In the genomic region with DNA sequence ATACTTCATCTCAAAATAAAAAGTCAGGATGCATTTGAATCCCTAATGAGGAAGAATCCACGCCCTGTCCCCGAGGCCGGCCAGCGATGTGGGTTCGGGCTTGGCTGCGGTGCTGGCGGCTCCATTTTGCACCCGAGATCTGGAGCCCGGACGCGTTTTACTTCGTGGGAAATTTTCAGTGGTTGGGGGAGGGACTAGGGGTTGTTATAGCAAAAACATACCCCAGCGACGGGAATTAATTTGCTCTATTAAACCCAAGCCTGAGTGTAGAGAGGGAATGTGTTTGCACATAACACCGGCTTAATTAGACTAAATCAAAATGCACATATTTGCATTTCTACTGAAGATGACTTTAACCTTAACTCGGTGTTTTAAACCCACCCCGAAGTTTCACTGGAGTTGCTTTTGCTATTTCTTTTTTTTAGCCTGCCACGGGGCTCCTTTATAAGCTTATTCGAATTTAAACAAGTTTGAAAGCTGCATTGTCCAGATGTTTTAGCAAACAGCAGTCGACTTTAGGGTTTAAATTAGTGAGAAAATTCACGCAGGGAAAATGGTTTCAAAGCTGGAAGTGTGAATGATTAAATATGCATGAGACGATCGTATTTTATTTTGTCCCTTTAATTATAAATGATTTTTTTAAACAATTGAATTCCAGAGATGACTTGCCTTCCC, we compare ENCODE assay signal across 12 cellular contexts. TPM values are rescaled to one million over a fixed set of nuclear protein-coding genes. Genes with fewer than 3 reads are reported as not detected.
DNase-seq lines count a peak whose midpoint lies in the region; ATAC-seq and TF ChIP-seq lines count a peak whose summit lies in the region.
"Had no signal": no experiment of that assay in that cellular context is flagged by ENCODE, and none has a peak within 500 bp of the region (broad histone marks: within the 10 kb centered on the region; RNA-seq: fewer than 3 reads in every experiment).

No MANE protein-coding gene starts in this region.

- H3K36me3 Mint-ChIP-seq in IgD-negative memory B cell (no peaks in the 10 kb centered on the region), nephron progenitor cell (ENCODE audit: low read depth) (no peaks in the 10 kb centered on the region)

- H3K9me3 Mint-ChIP-seq in IgD-negative memory B cell: peaks cover 0 to 4% (median 0%) of the 10 kb centered on the region in 3 donors
- peaks cover 4% of the 10 kb centered on the region for H3K9me3 Mint-ChIP-seq in nephron progenitor cell
- H3K9me3 Mint-ChIP-seq: activated naive CD4-positive, alpha-beta T cell treated with anti-CD3 and anti-CD28 coated beads for 36 hours had no signal

- CTCF ChIA-PET in BJ (lab: Yijun Ruan, JAX): interaction anchor here (1.0 to 2.0 kb wide), 3 partner anchors 11 to 1385 kb away, joined by 3 to 4 read pairs (median 4); no protein-coding TSS in a partner anchor

- H3K4me3 Mint-ChIP-seq in IgD-negative memory B cell (peak overlapping the region in 1 of 4 donors; percentile 23), nephron progenitor cell (peak overlapping the region; percentile 57)
- H3K4me3 Mint-ChIP-seq: activated naive CD4-positive, alpha-beta T cell treated with anti-CD3 and anti-CD28 coated beads for 36 hours had no signal

- H3K27ac Mint-ChIP-seq in IgD-negative memory B cell (peak overlapping the region; percentile 53 to 80 (median 78)), nephron progenitor cell (no peak overlapping the region)
- H3K27ac Mint-ChIP-seq: activated naive CD4-positive, alpha-beta T cell treated with anti-CD3 and anti-CD28 coated beads for 36 hours had no signal

- H3K27me3 Mint-ChIP-seq in IgD-negative memory B cell: peaks cover 65% of the 10 kb centered on the region
- H3K27me3 Mint-ChIP-seq in nephron progenitor cell (ENCODE audit: low read depth, poor library complexity): peaks cover 94% of the 10 kb centered on the region

- TF ChIP-seq CTCF in BJ (IDR thresholded peaks at IDR 0.05; ENCODE audit: insufficient read depth, low read depth, low read length) (no peak), epithelial cell of proximal tubule (conservative IDR thresholded peaks at IDR 0.05; ENCODE audit: low read depth, low read length) (no peak), nephron progenitor cell (IDR thresholded peaks at IDR 0.05) (no peak)

- H3K4me1 Mint-ChIP-seq in IgD-negative memory B cell (peaks cover 0 to 1% (median 0%) of the 10 kb centered on the region in 3 donors), nephron progenitor cell (peaks cover 39% of the 10 kb centered on the region)

- POLR2A ChIA-PET in BJ (lab: Charles Lee): no interaction called here

- no peak for ATAC-seq in HG03378 (IDR thresholded peaks at IDR 0.05; ENCODE audit: unreplicated experiment)
- ATAC-seq: PC-3 had no signal

- H3K36me3 ChIP-seq in BJ (ENCODE audit: control insufficient read depth, insufficient read depth, low read length): peaks cover 5% of the 10 kb centered on the region
- H3K36me3 ChIP-seq: BLaER1 treated with 17β-estradiol and CSF1 and Interleukin-3, amounts not matched to agents 10 nM and 100 nM had no signal

- H3K4me3 ChIP-seq in BJ (ENCODE audit: low read depth, low read length) (peak overlapping the region; percentile 37), epithelial cell of proximal tubule (ENCODE audit: low read depth, low read length) (peak overlapping the region; percentile 43)

- H3K27me3 ChIP-seq in BJ (ENCODE audit: control insufficient read depth, insufficient read depth, low read length): no peaks in the 10 kb centered on the region

- DNase-seq in BJ (ENCODE audit: low read depth) (no peak), epithelial cell of proximal tubule (ENCODE audit: low read depth) (no peak), nephron progenitor cell (no peak), activated gamma-delta T cell (lab: John Stamatoyannopoulos, UW) (no peak), NCI-H69 (lab: John Stamatoyannopoulos, UW) (no peak), occipital lobe (lab: John Stamatoyannopoulos, UW) (no peak)
- DNase-seq: NCI-H2171 had no signal

RNA-seq across cellular contexts. Expression of a gene that starts 4.9 kb away (rescaled TPM):
- 1.8 and 2.2 TPM in 2 replicates for polyA plus RNA-seq in BJ (2011; rRNA removed)
- polyA minus RNA-seq in BJ (2011; rRNA and poly(A)+ RNA removed): 1.3 and 2.2 TPM in 2 replicates
- not detected for polyA plus RNA-seq in IgD-negative memory B cell
- total RNA-seq in epithelial cell of proximal tubule: 15.3 and 17.4 TPM in 2 replicates
- total RNA-seq in occipital lobe: 0.16 TPM
- total RNA-seq: activated naive CD4-positive, alpha-beta T cell treated with anti-CD3 and anti-CD28 coated beads for 36 hours had no signal

Comparison
In these comparisons a context has a peak if more than half of its experiments do, and no peak if none do; other contexts are left out.
1. RNA of a gene that starts 4.9 kb away (total RNA-seq): 15.3 to 17.4 TPM in epithelial cell of proximal tubule; 0.16 TPM in occipital lobe (single experiment); every median in the first group is over 10 times any median in the second.